In the genomic region with DNA sequence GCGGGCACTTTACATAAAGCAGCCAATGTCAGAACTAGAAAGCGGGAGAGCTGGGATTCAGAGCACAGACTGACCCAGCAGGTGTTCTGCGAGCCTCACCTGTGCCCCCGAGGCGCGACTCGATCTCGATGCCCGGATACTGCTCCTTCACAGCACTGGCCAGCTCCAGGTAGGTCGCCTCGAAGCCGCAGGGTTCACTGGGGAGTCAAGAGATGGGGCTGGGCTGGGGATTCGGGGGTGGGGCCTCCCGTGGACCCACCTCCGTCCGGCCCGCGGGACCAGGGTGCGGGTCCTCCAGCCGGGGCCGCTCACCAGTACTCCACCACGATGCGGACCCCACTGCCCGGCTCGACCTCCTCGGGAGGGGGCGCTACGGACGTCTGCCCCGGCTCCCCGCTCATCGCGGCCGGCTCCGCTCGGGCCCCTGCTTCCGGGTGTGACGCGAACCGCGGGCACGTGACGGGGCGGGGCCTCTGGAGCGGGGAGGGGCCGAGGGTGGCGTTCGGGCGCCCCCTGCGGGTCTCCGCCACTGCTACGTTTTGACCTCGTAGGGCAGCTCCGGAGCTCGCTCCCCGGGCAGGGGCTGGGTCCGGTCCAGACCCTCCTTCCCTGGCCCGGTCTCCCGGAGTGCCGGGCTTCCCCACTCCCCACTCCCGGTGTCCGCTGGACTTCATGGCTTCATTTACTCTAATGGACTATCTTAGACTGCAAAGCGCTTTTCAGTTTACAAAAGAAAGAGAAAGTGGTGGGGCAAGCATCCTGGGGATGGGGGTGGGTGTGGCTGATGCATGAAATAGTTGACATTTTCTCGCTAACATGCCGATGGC, we compare ENCODE assay signal across 1 cellular context.
TF ChIP-seq lines count a peak whose summit lies in the region.

Gene MIEN1 (minus strand): TSS at position 438 of the 827 bp plus-strand sequence. CDS start 37 bp downstream, at position 401.

TF ChIP-seq in HepG2, 621 proteins besides CTCF, POLR2A, EP300 and RAD21 (continued from another document and continues in another):
- TF ChIP-seq GMEB2 (CRISPR knock-in tag; IDR thresholded peaks at IDR 0.05; ENCODE audit: low read depth): no peak
- TF ChIP-seq, protein P1, sequence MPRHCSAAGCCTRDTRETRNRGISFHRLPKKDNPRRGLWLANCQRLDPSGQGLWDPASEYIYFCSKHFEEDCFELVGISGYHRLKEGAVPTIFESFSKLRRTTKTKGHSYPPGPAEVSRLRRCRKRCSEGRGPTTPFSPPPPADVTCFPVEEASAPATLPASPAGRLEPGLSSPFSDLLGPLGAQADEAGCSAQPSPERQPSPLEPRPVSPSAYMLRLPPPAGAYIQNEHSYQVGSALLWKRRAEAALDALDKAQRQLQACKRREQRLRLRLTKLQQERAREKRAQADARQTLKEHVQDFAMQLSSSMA (CRISPR knock-in tag; IDR thresholded peaks at IDR 0.05): 0 out of 2 replicates have a peak, but pooled peaks have one; percentile 37
- peak; percentile 91; the same call in 1 of the 2 replicates for TF ChIP-seq TARDBP (CRISPR knock-in tag; IDR thresholded peaks at IDR 0.05)
- TF ChIP-seq YEATS4 (CRISPR knock-in tag; IDR thresholded peaks at IDR 0.05; ENCODE audit: borderline replicate concordance): peak; percentile 86; the same call in 1 of the 2 replicates
- TF ChIP-seq NR2F2 (IDR thresholded peaks at IDR 0.05; ENCODE audit: borderline replicate concordance, low read depth): 0 out of 2 replicates have a peak, but pooled peaks have one; percentile 28
- TF ChIP-seq, protein P2, sequence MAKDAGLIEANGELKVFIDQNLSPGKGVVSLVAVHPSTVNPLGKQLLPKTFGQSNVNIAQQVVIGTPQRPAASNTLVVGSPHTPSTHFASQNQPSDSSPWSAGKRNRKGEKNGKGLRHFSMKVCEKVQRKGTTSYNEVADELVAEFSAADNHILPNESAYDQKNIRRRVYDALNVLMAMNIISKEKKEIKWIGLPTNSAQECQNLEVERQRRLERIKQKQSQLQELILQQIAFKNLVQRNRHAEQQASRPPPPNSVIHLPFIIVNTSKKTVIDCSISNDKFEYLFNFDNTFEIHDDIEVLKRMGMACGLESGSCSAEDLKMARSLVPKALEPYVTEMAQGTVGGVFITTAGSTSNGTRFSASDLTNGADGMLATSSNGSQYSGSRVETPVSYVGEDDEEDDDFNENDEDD (CRISPR knock-in tag; IDR thresholded peaks at IDR 0.05; ENCODE audit: borderline replicate concordance): peak; percentile 75
- peak; percentile 23; the same call in 1 of the 2 replicates for TF ChIP-seq CREM (IDR thresholded peaks at IDR 0.05)
- TF ChIP-seq CREM (CRISPR knock-in tag; IDR thresholded peaks at IDR 0.05): 0 out of 2 replicates have a peak, but pooled peaks have one; percentile 54
- no peak for TF ChIP-seq BCLAF1 (IDR thresholded peaks at IDR 0.05)
- no peak for TF ChIP-seq ZNF234 (CRISPR knock-in tag; conservative IDR thresholded peaks at IDR 0.05)
- TF ChIP-seq, protein P3, sequence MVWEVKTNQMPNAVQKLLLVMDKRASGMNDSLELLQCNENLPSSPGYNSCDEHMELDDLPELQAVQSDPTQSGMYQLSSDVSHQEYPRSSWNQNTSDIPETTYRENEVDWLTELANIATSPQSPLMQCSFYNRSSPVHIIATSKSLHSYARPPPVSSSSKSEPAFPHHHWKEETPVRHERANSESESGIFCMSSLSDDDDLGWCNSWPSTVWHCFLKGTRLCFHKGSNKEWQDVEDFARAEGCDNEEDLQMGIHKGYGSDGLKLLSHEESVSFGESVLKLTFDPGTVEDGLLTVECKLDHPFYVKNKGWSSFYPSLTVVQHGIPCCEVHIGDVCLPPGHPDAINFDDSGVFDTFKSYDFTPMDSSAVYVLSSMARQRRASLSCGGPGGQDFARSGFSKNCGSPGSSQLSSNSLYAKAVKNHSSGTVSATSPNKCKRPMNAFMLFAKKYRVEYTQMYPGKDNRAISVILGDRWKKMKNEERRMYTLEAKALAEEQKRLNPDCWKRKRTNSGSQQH (CRISPR knock-in tag; IDR thresholded peaks at IDR 0.05; ENCODE audit: low read depth): peak; percentile 78
- TF ChIP-seq, protein P4, sequence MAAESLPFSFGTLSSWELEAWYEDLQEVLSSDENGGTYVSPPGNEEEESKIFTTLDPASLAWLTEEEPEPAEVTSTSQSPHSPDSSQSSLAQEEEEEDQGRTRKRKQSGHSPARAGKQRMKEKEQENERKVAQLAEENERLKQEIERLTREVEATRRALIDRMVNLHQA (CRISPR knock-in tag; IDR thresholded peaks at IDR 0.05): peak; percentile 35; the same call in 1 of the 2 replicates
- TF ChIP-seq FOXC1 (CRISPR knock-in tag; IDR thresholded peaks at IDR 0.05; ENCODE audit: borderline replicate concordance): peak; percentile 97
- TF ChIP-seq POGZ (CRISPR knock-in tag; IDR thresholded peaks at IDR 0.05): peak; percentile 95
- no peak for TF ChIP-seq ZNF773 (CRISPR knock-in tag; IDR thresholded peaks at IDR 0.05; ENCODE audit: borderline replicate concordance)
- TF ChIP-seq NR2F6 (IDR thresholded peaks at IDR 0.05): peak; percentile 61; the same call in 1 of the 2 replicates
- peak; percentile 94 for TF ChIP-seq NR2F6 (CRISPR knock-in tag; IDR thresholded peaks at IDR 0.05)
- TF ChIP-seq ZNF567 (CRISPR knock-in tag; IDR thresholded peaks at IDR 0.05; ENCODE audit: borderline replicate concordance): peak; percentile 51; the same call in 1 of the 2 replicates
- TF ChIP-seq ZSCAN9 (CRISPR knock-in tag; IDR thresholded peaks at IDR 0.05; ENCODE audit: borderline replicate concordance): peak; percentile 66; the same call in 1 of the 2 replicates
- TF ChIP-seq CAMTA2 (CRISPR knock-in tag; IDR thresholded peaks at IDR 0.05; ENCODE audit: borderline replicate concordance): no peak
- peak; percentile 97 for TF ChIP-seq ZMYM4 (CRISPR knock-in tag; IDR thresholded peaks at IDR 0.05)
- no peak; the same call in 1 of the 2 replicates for TF ChIP-seq EED (CRISPR knock-in tag; IDR thresholded peaks at IDR 0.05)
- TF ChIP-seq RELA (CRISPR knock-in tag; IDR thresholded peaks at IDR 0.05): peak; percentile 95; the same call in 1 of the 2 replicates
- no peak for TF ChIP-seq SP2 (CRISPR knock-in tag; IDR thresholded peaks at IDR 0.05)
- TF ChIP-seq ELF1 (CRISPR knock-in tag; IDR thresholded peaks at IDR 0.05): peak; percentile 99
- peak; percentile 85; the same call in 1 of the 2 replicates for TF ChIP-seq NCOA1 (CRISPR knock-in tag; IDR thresholded peaks at IDR 0.05)
- TF ChIP-seq, protein P5, sequence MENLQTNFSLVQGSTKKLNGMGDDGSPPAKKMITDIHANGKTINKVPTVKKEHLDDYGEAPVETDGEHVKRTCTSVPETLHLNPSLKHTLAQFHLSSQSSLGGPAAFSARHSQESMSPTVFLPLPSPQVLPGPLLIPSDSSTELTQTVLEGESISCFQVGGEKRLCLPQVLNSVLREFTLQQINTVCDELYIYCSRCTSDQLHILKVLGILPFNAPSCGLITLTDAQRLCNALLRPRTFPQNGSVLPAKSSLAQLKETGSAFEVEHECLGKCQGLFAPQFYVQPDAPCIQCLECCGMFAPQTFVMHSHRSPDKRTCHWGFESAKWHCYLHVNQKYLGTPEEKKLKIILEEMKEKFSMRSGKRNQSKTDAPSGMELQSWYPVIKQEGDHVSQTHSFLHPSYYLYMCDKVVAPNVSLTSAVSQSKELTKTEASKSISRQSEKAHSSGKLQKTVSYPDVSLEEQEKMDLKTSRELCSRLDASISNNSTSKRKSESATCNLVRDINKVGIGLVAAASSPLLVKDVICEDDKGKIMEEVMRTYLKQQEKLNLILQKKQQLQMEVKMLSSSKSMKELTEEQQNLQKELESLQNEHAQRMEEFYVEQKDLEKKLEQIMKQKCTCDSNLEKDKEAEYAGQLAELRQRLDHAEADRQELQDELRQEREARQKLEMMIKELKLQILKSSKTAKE (CRISPR knock-in tag; IDR thresholded peaks at IDR 0.05; ENCODE audit: borderline replicate concordance): 0 out of 2 replicates have a peak, but pooled peaks have one; percentile 9
- TF ChIP-seq FOXA3 (CRISPR knock-in tag; IDR thresholded peaks at IDR 0.05): peak; percentile 68
- TF ChIP-seq GATAD1 (CRISPR knock-in tag; IDR thresholded peaks at IDR 0.05): peak; percentile 86
- TF ChIP-seq ZNF235 (CRISPR knock-in tag; IDR thresholded peaks at IDR 0.05; ENCODE audit: borderline replicate concordance): no peak
- peak; percentile 92 for TF ChIP-seq RBM39 (IDR thresholded peaks at IDR 0.05; ENCODE audit: low read depth, low read length, poor library complexity, severe bottlenecking)
- no peak for TF ChIP-seq HHEX (CRISPR knock-in tag; IDR thresholded peaks at IDR 0.05)
- TF ChIP-seq FLYWCH1 (CRISPR knock-in tag; IDR thresholded peaks at IDR 0.05): peak; percentile 46; the same call in 1 of the 2 replicates
- no peak for TF ChIP-seq ZNF335 (CRISPR knock-in tag; IDR thresholded peaks at IDR 0.05)
- TF ChIP-seq KLF16 (CRISPR knock-in tag; IDR thresholded peaks at IDR 0.05): peak in 1 of 2 experiments; percentile 92; a peak in 1 of 4 replicates
- no peak for TF ChIP-seq ZFP36L1 (CRISPR knock-in tag; IDR thresholded peaks at IDR 0.05)
- no peak; the same call in 1 of the 2 replicates for TF ChIP-seq ZFP62 (CRISPR knock-in tag; IDR thresholded peaks at IDR 0.05)
- TF ChIP-seq NPAS2 (CRISPR knock-in tag; IDR thresholded peaks at IDR 0.05; ENCODE audit: borderline replicate concordance): 0 out of 2 replicates have a peak, but pooled peaks have one; percentile 68
- TF ChIP-seq, protein P6, sequence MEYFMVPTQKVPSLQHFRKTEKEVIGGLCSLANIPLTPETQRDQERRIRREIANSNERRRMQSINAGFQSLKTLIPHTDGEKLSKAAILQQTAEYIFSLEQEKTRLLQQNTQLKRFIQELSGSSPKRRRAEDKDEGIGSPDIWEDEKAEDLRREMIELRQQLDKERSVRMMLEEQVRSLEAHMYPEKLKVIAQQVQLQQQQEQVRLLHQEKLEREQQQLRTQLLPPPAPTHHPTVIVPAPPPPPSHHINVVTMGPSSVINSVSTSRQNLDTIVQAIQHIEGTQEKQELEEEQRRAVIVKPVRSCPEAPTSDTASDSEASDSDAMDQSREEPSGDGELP (IDR thresholded peaks at IDR 0.05; ENCODE audit: borderline replicate concordance, low read depth): peak; percentile 45; the same call in 1 of the 2 replicates
- TF ChIP-seq KLF11 (CRISPR knock-in tag; IDR thresholded peaks at IDR 0.05): no peak
- peak; percentile 86; the same call in 1 of the 2 replicates for TF ChIP-seq KMT2A (CRISPR knock-in tag; IDR thresholded peaks at IDR 0.05)
- peak; percentile 84 for TF ChIP-seq HDAC2 (CRISPR knock-in tag; IDR thresholded peaks at IDR 0.05)
- TF ChIP-seq ZNF205 (CRISPR knock-in tag; IDR thresholded peaks at IDR 0.05): peak; percentile 84
- no peak for TF ChIP-seq HOXA9 (CRISPR knock-in tag; IDR thresholded peaks at IDR 0.05; ENCODE audit: borderline replicate concordance)
- peak; percentile 96; the same call in 1 of the 2 replicates for TF ChIP-seq MEIS1 (CRISPR knock-in tag; IDR thresholded peaks at IDR 0.05; ENCODE audit: borderline replicate concordance)
- TF ChIP-seq POLR2AphosphoS5 (IDR thresholded peaks at IDR 0.05; ENCODE audit: low read depth, low read length): peak; percentile 65
- 0 out of 2 replicates have a peak, but pooled peaks have one; percentile 31 for TF ChIP-seq ZBTB42 (CRISPR knock-in tag; IDR thresholded peaks at IDR 0.05)
- peak; percentile 60; the same call in 1 of the 2 replicates for TF ChIP-seq ZNF550 (CRISPR knock-in tag; IDR thresholded peaks at IDR 0.05; ENCODE audit: borderline replicate concordance)
- no peak for TF ChIP-seq XRCC5 (optimal IDR thresholded peaks at IDR 0.05; ENCODE audit: low read length)
